In the genomic region with DNA sequence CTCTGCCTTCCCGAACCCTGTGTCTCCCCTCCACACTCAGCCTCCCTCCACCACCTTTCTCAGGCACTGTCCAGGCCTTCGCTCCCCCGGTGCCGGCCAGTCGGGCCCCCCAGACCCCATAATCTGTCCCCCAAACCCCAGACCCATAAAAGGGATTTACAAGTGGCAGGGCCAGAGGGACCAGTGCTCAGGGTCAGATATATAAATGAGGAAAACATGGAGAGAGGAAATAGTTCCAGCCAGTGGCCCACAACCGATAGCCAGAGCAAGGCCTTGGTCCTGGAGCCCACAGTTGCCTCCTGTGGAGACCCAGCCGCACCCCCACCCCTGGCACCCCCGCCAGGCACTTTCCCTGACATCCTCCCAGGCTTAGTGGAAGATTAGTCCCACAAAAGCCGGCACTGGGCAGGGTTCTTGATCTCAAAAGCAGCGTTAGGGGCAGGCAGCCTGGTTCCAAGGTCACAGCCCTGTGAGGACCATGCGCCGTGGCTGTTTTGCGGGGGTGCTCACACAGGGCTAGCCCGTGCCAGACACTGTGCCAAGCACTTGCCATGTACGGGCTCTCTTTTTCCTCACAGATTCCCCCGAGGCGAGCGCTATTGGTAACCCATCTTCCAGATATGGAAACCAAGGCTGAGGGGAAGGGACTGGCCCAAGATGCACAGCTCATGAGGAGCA, we compare ENCODE assay signal across 1 cellular context.
TF ChIP-seq lines count a peak whose summit lies in the region.

No MANE protein-coding gene starts in this region.

TF ChIP-seq in GM23338, 12 proteins besides CTCF, POLR2A, EP300 and RAD21 (continued from another document):
- TF ChIP-seq, protein P1, sequence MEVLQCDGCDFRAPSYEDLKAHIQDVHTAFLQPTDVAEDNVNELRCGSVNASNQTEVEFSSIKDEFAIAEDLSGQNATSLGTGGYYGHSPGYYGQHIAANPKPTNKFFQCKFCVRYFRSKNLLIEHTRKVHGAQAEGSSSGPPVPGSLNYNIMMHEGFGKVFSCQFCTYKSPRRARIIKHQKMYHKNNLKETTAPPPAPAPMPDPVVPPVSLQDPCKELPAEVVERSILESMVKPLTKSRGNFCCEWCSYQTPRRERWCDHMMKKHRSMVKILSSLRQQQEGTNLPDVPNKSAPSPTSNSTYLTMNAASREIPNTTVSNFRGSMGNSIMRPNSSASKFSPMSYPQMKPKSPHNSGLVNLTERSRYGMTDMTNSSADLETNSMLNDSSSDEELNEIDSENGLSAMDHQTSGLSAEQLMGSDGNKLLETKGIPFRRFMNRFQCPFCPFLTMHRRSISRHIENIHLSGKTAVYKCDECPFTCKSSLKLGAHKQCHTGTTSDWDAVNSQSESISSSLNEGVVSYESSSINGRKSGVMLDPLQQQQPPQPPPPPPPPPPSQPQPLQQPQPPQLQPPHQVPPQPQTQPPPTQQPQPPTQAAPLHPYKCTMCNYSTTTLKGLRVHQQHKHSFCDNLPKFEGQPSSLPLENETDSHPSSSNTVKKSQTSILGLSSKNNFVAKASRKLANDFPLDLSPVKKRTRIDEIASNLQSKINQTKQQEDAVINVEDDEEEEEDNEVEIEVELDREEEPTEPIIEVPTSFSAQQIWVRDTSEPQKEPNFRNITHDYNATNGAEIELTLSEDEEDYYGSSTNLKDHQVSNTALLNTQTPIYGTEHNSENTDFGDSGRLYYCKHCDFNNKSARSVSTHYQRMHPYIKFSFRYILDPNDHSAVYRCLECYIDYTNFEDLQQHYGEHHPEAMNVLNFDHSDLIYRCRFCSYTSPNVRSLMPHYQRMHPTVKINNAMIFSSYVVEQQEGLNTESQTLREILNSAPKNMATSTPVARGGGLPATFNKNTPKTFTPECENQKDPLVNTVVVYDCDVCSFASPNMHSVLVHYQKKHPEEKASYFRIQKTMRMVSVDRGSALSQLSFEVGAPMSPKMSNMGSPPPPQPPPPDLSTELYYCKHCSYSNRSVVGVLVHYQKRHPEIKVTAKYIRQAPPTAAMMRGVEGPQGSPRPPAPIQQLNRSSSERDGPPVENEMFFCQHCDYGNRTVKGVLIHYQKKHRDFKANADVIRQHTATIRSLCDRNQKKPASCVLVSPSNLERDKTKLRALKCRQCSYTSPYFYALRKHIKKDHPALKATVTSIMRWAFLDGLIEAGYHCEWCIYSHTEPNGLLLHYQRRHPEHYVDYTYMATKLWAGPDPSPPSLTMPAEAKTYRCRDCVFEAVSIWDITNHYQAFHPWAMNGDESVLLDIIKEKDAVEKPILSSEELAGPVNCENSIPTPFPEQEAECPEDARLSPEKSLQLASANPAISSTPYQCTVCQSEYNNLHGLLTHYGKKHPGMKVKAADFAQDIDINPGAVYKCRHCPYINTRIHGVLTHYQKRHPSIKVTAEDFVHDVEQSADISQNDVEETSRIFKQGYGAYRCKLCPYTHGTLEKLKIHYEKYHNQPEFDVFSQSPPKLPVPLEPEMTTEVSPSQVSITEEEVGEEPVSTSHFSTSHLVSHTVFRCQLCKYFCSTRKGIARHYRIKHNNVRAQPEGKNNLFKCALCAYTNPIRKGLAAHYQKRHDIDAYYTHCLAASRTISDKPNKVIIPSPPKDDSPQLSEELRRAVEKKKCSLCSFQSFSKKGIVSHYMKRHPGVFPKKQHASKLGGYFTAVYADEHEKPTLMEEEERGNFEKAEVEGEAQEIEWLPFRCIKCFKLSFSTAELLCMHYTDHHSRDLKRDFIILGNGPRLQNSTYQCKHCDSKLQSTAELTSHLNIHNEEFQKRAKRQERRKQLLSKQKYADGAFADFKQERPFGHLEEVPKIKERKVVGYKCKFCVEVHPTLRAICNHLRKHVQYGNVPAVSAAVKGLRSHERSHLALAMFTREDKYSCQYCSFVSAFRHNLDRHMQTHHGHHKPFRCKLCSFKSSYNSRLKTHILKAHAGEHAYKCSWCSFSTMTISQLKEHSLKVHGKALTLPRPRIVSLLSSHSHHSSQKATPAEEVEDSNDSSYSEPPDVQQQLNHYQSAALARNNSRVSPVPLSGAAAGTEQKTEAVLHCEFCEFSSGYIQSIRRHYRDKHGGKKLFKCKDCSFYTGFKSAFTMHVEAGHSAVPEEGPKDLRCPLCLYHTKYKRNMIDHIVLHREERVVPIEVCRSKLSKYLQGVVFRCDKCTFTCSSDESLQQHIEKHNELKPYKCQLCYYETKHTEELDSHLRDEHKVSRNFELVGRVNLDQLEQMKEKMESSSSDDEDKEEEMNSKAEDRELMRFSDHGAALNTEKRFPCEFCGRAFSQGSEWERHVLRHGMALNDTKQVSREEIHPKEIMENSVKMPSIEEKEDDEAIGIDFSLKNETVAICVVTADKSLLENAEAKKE (CRISPR knock-in tag; IDR thresholded peaks at IDR 0.05): no peak
- TF ChIP-seq POLR2AphosphoS5 (IDR thresholded peaks at IDR 0.05; ENCODE audit: low read depth): no peak
- no peak for TF ChIP-seq ZNF114 (CRISPR knock-in tag; IDR thresholded peaks at IDR 0.05)
- no peak for TF ChIP-seq JUNB (IDR thresholded peaks at IDR 0.05; ENCODE audit: unreplicated experiment)
- TF ChIP-seq EZH2phosphoT487 (IDR thresholded peaks at IDR 0.05; ENCODE audit: unreplicated experiment): no peak
- TF ChIP-seq STAT1 (IDR thresholded peaks at IDR 0.05; ENCODE audit: unreplicated experiment): no peak
- TF ChIP-seq, protein P2, sequence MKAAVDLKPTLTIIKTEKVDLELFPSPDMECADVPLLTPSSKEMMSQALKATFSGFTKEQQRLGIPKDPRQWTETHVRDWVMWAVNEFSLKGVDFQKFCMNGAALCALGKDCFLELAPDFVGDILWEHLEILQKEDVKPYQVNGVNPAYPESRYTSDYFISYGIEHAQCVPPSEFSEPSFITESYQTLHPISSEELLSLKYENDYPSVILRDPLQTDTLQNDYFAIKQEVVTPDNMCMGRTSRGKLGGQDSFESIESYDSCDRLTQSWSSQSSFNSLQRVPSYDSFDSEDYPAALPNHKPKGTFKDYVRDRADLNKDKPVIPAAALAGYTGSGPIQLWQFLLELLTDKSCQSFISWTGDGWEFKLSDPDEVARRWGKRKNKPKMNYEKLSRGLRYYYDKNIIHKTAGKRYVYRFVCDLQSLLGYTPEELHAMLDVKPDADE (IDR thresholded peaks at IDR 0.05): no peak
- TF ChIP-seq NANOG (IDR thresholded peaks at IDR 0.05; ENCODE audit: borderline replicate concordance): no peak
TF ChIP-seq in GM23338: peak in this region for 0.
